21 cellular contexts compared by ENCODE assay signal in genomic region chr7:127731431-127732080, GRCh38.
A peak's percentile ranks its signal among the peaks of the same experiment; 100 is the strongest.
DNase-seq lines count a peak whose midpoint lies in the region; ATAC-seq and TF ChIP-seq lines count a peak whose summit lies in the region.
"Had no signal": no experiment of that assay in that cellular context is flagged by ENCODE, and none has a peak within 500 bp of the region (broad histone marks: within the 10 kb centered on the region; RNA-seq: fewer than 3 reads in every experiment).

No MANE protein-coding gene starts in this region.

- POLR2A ChIA-PET in naive thymus-derived CD8-positive, alpha-beta T cell (lab: Charles Lee), result no interaction called here

- H3K4me3 ChIP-seq in choroid plexus epithelial cell (ENCODE audit: low read depth, low read length), result no peak overlapping the region
- H3K4me3 ChIP-seq: SJCRH30 had no signal

- TF ChIP-seq CTCF in C4-2B (conservative IDR thresholded peaks at IDR 0.05) (no peak), choroid plexus epithelial cell (conservative IDR thresholded peaks at IDR 0.05; ENCODE audit: low read depth, low read length) (no peak), neural crest cell (conservative IDR thresholded peaks at IDR 0.05) (no peak)

- peaks cover 18% of the 10 kb centered on the region for H3K4me1 Mint-ChIP-seq in neural crest cell
- peaks cover 0 to 25% (median 10%) of the 10 kb centered on the region in 4 donors for H3K4me1 Mint-ChIP-seq in naive thymus-derived CD8-positive, alpha-beta T cell

- H3K27me3 Mint-ChIP-seq in neural crest cell (ENCODE audit: low read depth), result no peaks in the 10 kb centered on the region
- no peaks in the 10 kb centered on the region for H3K27me3 Mint-ChIP-seq in naive thymus-derived CD8-positive, alpha-beta T cell
- H3K27me3 Mint-ChIP-seq: CD8-positive, alpha-beta memory T cell; IgD-negative memory B cell had no signal

- peak; percentile 21 for DNase-seq in NCI-H2227 treated with DMSO at 0.1 percent for 48 hours (lab: John Stamatoyannopoulos, UW)
- DNase-seq in choroid plexus epithelial cell (ENCODE audit: low read depth), result peak; percentile 40
- DNase-seq in neural crest cell (ENCODE audit: low read depth, low spot score), result no peak
- no peak for DNase-seq in germinal center (ENCODE audit: low spot score)
- DNase-seq in GM19238 (ENCODE audit: insufficient read length, low spot score), result no peak
- DNase-seq in naive thymus-derived CD8-positive, alpha-beta T cell, result no peak
- DNase-seq: AML-193; CD8-positive, alpha-beta memory T cell; DMS53; EL; HCEC 1CT; MV-4-11; NCI-H2081 treated with DMSO at 0.1 percent for 48 hours; NCI-H2171 treated with DMSO at 0.1 percent for 48 hours; NCI-H446 treated with DMSO at 0.1 percent for 48 hours; NCI-H526 treated with DMSO at 0.1 percent for 48 hours; OCI-M1; SJCRH30 had no signal

- no peak overlapping the region for H3K4me3 Mint-ChIP-seq in neural crest cell
- H3K4me3 Mint-ChIP-seq in naive thymus-derived CD8-positive, alpha-beta T cell, result no peak overlapping the region
- H3K4me3 Mint-ChIP-seq: CD8-positive, alpha-beta memory T cell; IgD-negative memory B cell had no signal

- H3K36me3 Mint-ChIP-seq in neural crest cell (ENCODE audit: low read depth), result peaks cover 5% of the 10 kb centered on the region
- peaks cover 0 to 83% (median 34%) of the 10 kb centered on the region in 3 donors for H3K36me3 Mint-ChIP-seq in naive thymus-derived CD8-positive, alpha-beta T cell

- H3K9me3 Mint-ChIP-seq in neural crest cell, result no peaks in the 10 kb centered on the region
- H3K9me3 Mint-ChIP-seq in naive thymus-derived CD8-positive, alpha-beta T cell, result no peaks in the 10 kb centered on the region
- H3K9me3 Mint-ChIP-seq: CD8-positive, alpha-beta memory T cell; IgD-negative memory B cell had no signal

- ATAC-seq in HG02759 (IDR thresholded peaks at IDR 0.05; ENCODE audit: unreplicated experiment), result no peak
- ATAC-seq in naive thymus-derived CD8-positive, alpha-beta T cell, result no peak

- H3K27ac ChIP-seq in C4-2B, result peak overlapping the region; percentile 74
- H3K27ac ChIP-seq: SJCRH30 had no signal

- H3K27ac Mint-ChIP-seq in neural crest cell (ENCODE audit: unreplicated experiment), result peak overlapping the region; percentile 16
- H3K27ac Mint-ChIP-seq in naive thymus-derived CD8-positive, alpha-beta T cell, result peak overlapping the region in 2 of 10 donors; percentile 16 to 88
- H3K27ac Mint-ChIP-seq: IgD-negative memory B cell had no signal

Comparison
In these comparisons a context has a peak if more than half of its experiments do, and no peak if none do; other contexts are left out.
1. DNase-seq: peak in NCI-H2227 treated with DMSO at 0.1 percent for 48 hours (single experiment) and choroid plexus epithelial cell (single experiment); none in neural crest cell (single experiment), germinal center (single experiment), GM19238 (single experiment) and naive thymus-derived CD8-positive, alpha-beta T cell (0 of 10).